In genomic region chr5:154786414-154786813, GRCh38 we compare ENCODE assay signal across 1 cellular context.
TF ChIP-seq lines count a peak whose summit lies in the region.

No MANE protein-coding gene starts in this region.

TF ChIP-seq in K562, 482 proteins besides CTCF, POLR2A, EP300 and RAD21 (continued from another document and continues in another):
- TF ChIP-seq CREB3 (tag; conservative IDR thresholded peaks at IDR 0.05; ENCODE audit: low read depth): no peak
- TF ChIP-seq ZFP36 (IDR thresholded peaks at IDR 0.05; ENCODE audit: low read depth, low read length, partially characterized antibody): no peak
- no peak for TF ChIP-seq ZBTB17 (CRISPR knock-in tag; IDR thresholded peaks at IDR 0.05)
- TF ChIP-seq SIN3B (IDR thresholded peaks at IDR 0.05; ENCODE audit: low read depth): no peak
- no peak for TF ChIP-seq C11orf30 (IDR thresholded peaks at IDR 0.05; ENCODE audit: low read depth)
- no peak for TF ChIP-seq HNRNPLL (IDR thresholded peaks at IDR 0.05; ENCODE audit: low read depth, low read length, poor library complexity, severe bottlenecking)
- TF ChIP-seq ZNF830 (CRISPR knock-in tag; IDR thresholded peaks at IDR 0.05): no peak
- no peak for TF ChIP-seq RBFOX2 (IDR thresholded peaks at IDR 0.05; ENCODE audit: low read depth, low read length)
- no peak for TF ChIP-seq SIX5 (IDR thresholded peaks at IDR 0.05; ENCODE audit: borderline replicate concordance in 1 of 2, insufficient read depth in 1 of 2, low read depth in 1 of 2, low read length in 2 of 2)
- TF ChIP-seq IRF9 (tag; IDR thresholded peaks at IDR 0.05): no peak
- TF ChIP-seq HMBOX1 (IDR thresholded peaks at IDR 0.05): 0 out of 2 replicates have a peak, but pooled peaks have one; percentile 38
- no peak for TF ChIP-seq FOXM1 (IDR thresholded peaks at IDR 0.05; ENCODE audit: low read depth)
- TF ChIP-seq FOXM1 (CRISPR knock-in tag; IDR thresholded peaks at IDR 0.05; ENCODE audit: low read depth): no peak
- no peak for TF ChIP-seq STAT6 (CRISPR knock-in tag; IDR thresholded peaks at IDR 0.05)
- no peak for TF ChIP-seq CBFA2T2 (conservative IDR thresholded peaks at IDR 0.05)
- TF ChIP-seq KLF6 (CRISPR knock-in tag; IDR thresholded peaks at IDR 0.05; ENCODE audit: borderline replicate concordance): no peak
- TF ChIP-seq KAT2B (IDR thresholded peaks at IDR 0.05; ENCODE audit: low read depth, low read length): no peak
- TF ChIP-seq SMARCA4 (IDR thresholded peaks at IDR 0.05): peak; percentile 51; the same call in 1 of the 2 replicates
- TF ChIP-seq NR2F6 (CRISPR knock-in tag; IDR thresholded peaks at IDR 0.05): no peak
- no peak for TF ChIP-seq MBD1 (CRISPR knock-in tag; IDR thresholded peaks at IDR 0.05)
- TF ChIP-seq GATA2 (CRISPR knock-in tag; IDR thresholded peaks at IDR 0.05): no peak
- no peak for TF ChIP-seq CHD1 (IDR thresholded peaks at IDR 0.05; ENCODE audit: low read length)
- TF ChIP-seq NONO (IDR thresholded peaks at IDR 0.05; ENCODE audit: low read depth in 2 of 2, low read length in 1 of 2): no peak
- TF ChIP-seq MXI1 (IDR thresholded peaks at IDR 0.05; ENCODE audit: low read depth, low read length): no peak
- peak; percentile 79 for TF ChIP-seq EHMT2 (IDR thresholded peaks at IDR 0.05)
- TF ChIP-seq ZNF134 (CRISPR knock-in tag; conservative IDR thresholded peaks at IDR 0.05): no peak
- no peak for TF ChIP-seq ZNF592 (IDR thresholded peaks at IDR 0.05)
- TF ChIP-seq TCF7L2 (IDR thresholded peaks at IDR 0.05; ENCODE audit: low read depth, low read length): no peak
- no peak for TF ChIP-seq JUN (IDR thresholded peaks at IDR 0.05; ENCODE audit: borderline replicate concordance, low read depth, low read length)
- no peak for TF ChIP-seq JUN (CRISPR knock-in tag; IDR thresholded peaks at IDR 0.05; ENCODE audit: borderline replicate concordance)
- 0 out of 2 replicates have a peak, but pooled peaks have one; percentile 31 for TF ChIP-seq TCF3 (CRISPR knock-in tag; IDR thresholded peaks at IDR 0.05)
- TF ChIP-seq ZNF224 (CRISPR knock-in tag; IDR thresholded peaks at IDR 0.05): no peak
- no peak for TF ChIP-seq ZNF431 (CRISPR knock-in tag; IDR thresholded peaks at IDR 0.05)
- no peak for TF ChIP-seq WHSC1 (IDR thresholded peaks at IDR 0.05; ENCODE audit: low read length)
- peak; percentile 38; the same call in 1 of the 2 replicates for TF ChIP-seq SMAD4 (CRISPR knock-in tag; conservative IDR thresholded peaks at IDR 0.05)
- no peak for TF ChIP-seq ETV6 (IDR thresholded peaks at IDR 0.05; ENCODE audit: borderline replicate concordance in 1 of 2, low read depth in 2 of 2, low read length in 1 of 2)
- TF ChIP-seq ETV6 (CRISPR knock-in tag; IDR thresholded peaks at IDR 0.05; ENCODE audit: borderline replicate concordance): no peak
- no peak for TF ChIP-seq HOXB6 (CRISPR knock-in tag; IDR thresholded peaks at IDR 0.05; ENCODE audit: borderline replicate concordance)
- TF ChIP-seq RREB1 (CRISPR knock-in tag; IDR thresholded peaks at IDR 0.05): no peak
- no peak for TF ChIP-seq ZBTB33 (CRISPR knock-in tag; IDR thresholded peaks at IDR 0.05)
- TF ChIP-seq RBM14 (IDR thresholded peaks at IDR 0.05; ENCODE audit: borderline replicate concordance, insufficient read depth, low read depth, low read length): no peak
- TF ChIP-seq CXXC5 (CRISPR knock-in tag; IDR thresholded peaks at IDR 0.05): 0 out of 2 replicates have a peak, but pooled peaks have one; percentile 14
- no peak for TF ChIP-seq ZKSCAN1 (IDR thresholded peaks at IDR 0.05; ENCODE audit: low read depth, low read length)
- peak; percentile 51; the same call in 1 of the 2 replicates for TF ChIP-seq ZBTB7A (IDR thresholded peaks at IDR 0.05; ENCODE audit: borderline replicate concordance, control insufficient read depth, low read depth, low read length)
- TF ChIP-seq L3MBTL2 (IDR thresholded peaks at IDR 0.05): no peak
- TF ChIP-seq HNRNPH1 (optimal IDR thresholded peaks at IDR 0.05; ENCODE audit: low read depth, low read length): no peak
- peak; percentile 52; the same call in 1 of the 2 replicates for TF ChIP-seq CBFA2T3 (IDR thresholded peaks at IDR 0.05)
